Comparison of ENCODE assay signal across 8 cellular contexts in the genomic region with DNA sequence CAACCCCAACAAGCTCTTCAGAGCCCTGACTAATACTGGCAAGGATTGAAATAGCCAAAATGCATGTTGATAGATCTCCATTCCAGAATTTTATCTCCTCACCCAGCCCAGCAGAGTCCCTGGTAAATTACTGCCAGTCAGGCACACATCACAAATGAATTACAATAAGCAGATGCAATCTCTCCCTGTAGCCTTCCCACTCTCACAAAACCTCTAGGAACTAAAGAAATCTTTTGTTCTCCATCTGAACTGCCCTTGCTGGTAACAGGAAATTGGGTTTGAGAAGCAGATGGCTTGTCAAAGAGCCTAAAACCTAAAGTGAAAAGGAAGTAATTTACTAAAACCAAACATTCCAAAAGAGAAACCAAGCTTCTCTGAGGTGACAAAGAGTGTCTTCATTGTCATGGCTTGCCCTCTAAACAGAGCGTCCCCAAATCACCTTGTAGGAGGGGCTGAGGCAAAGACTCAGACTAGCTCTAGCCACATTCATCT.
A peak's percentile ranks its signal among the peaks of the same experiment; 100 is the strongest.
DNase-seq lines count a peak whose midpoint lies in the region; ATAC-seq and TF ChIP-seq lines count a peak whose summit lies in the region.

No MANE protein-coding gene starts in this region.

- peaks cover 6% of the 10 kb centered on the region for H3K36me3 Mint-ChIP-seq in T-helper 2 cell treated with Interferon-gamma antibody and Interleukin-4, amounts not matched to agents 5 μg/mL and 100 μg/mL, for 36 hours (ENCODE audit: low read depth)
- H3K36me3 Mint-ChIP-seq in memory B cell: peaks cover 3% of the 10 kb centered on the region

- peak; percentile 80 for ATAC-seq in HG02938 (IDR thresholded peaks at IDR 0.05; ENCODE audit: unreplicated experiment)
- ATAC-seq in memory B cell (ENCODE audit: low read depth): peak; percentile 43

- no peak for TF ChIP-seq CTCF in GM06990 (IDR thresholded peaks at IDR 0.05; ENCODE audit: insufficient read depth, low read length, poor library complexity, severe bottlenecking)

- no peaks in the 10 kb centered on the region for H3K27me3 Mint-ChIP-seq in T-helper 2 cell treated with Interferon-gamma antibody and Interleukin-4, amounts not matched to agents 5 μg/mL and 100 μg/mL, for 36 hours (ENCODE audit: low read depth)
- H3K27me3 Mint-ChIP-seq in memory B cell: no peaks in the 10 kb centered on the region

- peaks cover 20% of the 10 kb centered on the region for H3K4me1 Mint-ChIP-seq in T-helper 2 cell treated with Interferon-gamma antibody and Interleukin-4, amounts not matched to agents 5 μg/mL and 100 μg/mL, for 36 hours (ENCODE audit: low read depth)
- H3K4me1 Mint-ChIP-seq in memory B cell: peaks cover 12% of the 10 kb centered on the region

- no peak overlapping the region for H3K4me3 ChIP-seq in GM06990 (replicated peaks; ENCODE audit: low read depth, low read length)

- H3K4me3 Mint-ChIP-seq in T-helper 2 cell treated with Interferon-gamma antibody and Interleukin-4, amounts not matched to agents 5 μg/mL and 100 μg/mL, for 36 hours: peak overlapping the region; percentile 56
- no peak overlapping the region for H3K4me3 Mint-ChIP-seq in memory B cell

- peak overlapping the region; percentile 90 for H3K27ac Mint-ChIP-seq in T-helper 2 cell treated with Interferon-gamma antibody and Interleukin-4, amounts not matched to agents 5 μg/mL and 100 μg/mL, for 36 hours
- H3K27ac Mint-ChIP-seq in memory B cell: peak overlapping the region; percentile 17

- H3K27me3 ChIP-seq in GM06990 (replicated peaks; ENCODE audit: control insufficient read depth, insufficient read depth, low read length): no peaks in the 10 kb centered on the region

- H3K36me3 ChIP-seq in GM06990 (ENCODE audit: control insufficient read depth, insufficient read depth, low read length): no peaks in the 10 kb centered on the region; the same call in 1 of the 2 replicates

- no peaks in the 10 kb centered on the region for H3K9me3 Mint-ChIP-seq in T-helper 2 cell treated with Interferon-gamma antibody and Interleukin-4, amounts not matched to agents 5 μg/mL and 100 μg/mL, for 36 hours
- no peaks in the 10 kb centered on the region for H3K9me3 Mint-ChIP-seq in memory B cell

- DNase-seq in GM06990 (ENCODE audit: extremely low read depth, insufficient read length) (peak; percentile 26), memory B cell (ENCODE audit: low spot score in 2 of 2) (no peak), 8988T (no peak), SHP77 (lab: John Stamatoyannopoulos, UW) (no peak), NCI-H1092 treated with DMSO at 0.1 percent for 48 hours (lab: John Stamatoyannopoulos, UW) (no peak)
- DNase-seq in T-helper 2 cell treated with Interferon-gamma antibody and Interleukin-4, amounts not matched to agents 5 μg/mL and 100 μg/mL, for 36 hours (ENCODE audit: low spot score): peak; percentile 5
- no peak for DNase-seq in stimulated activated CD8-positive, alpha-beta memory T cell treated with anti-CD3 and anti-CD28 coated beads, Interleukin-4, amount 100 ng/mL, for 48 hours

Comparison
In these comparisons a context has a peak if more than half of its experiments do, and no peak if none do; other contexts are left out.
1. DNase-seq: peak in GM06990 (single experiment) and T-helper 2 cell treated with Interferon-gamma antibody and Interleukin-4, amounts not matched to agents 5 μg/mL and 100 μg/mL, for 36 hours (single experiment); none in memory B cell (0 of 2), stimulated activated CD8-positive, alpha-beta memory T cell treated with anti-CD3 and anti-CD28 coated beads, Interleukin-4, amount 100 ng/mL, for 48 hours (single experiment), 8988T (single experiment), SHP77 (0 of 2) and NCI-H1092 treated with DMSO at 0.1 percent for 48 hours (single experiment).